Comparison of ENCODE assay signal across 12 cellular contexts in genomic region chr3:141380987-141381386, GRCh38. TPM values are rescaled to one million over a fixed set of nuclear protein-coding genes. Genes with fewer than 3 reads are reported as not detected.
DNase-seq lines count a peak whose midpoint lies in the region; ATAC-seq and TF ChIP-seq lines count a peak whose summit lies in the region.
"Had no signal": no experiment of that assay in that cellular context is flagged by ENCODE, and none has a peak within 500 bp of the region (broad histone marks: within the 10 kb centered on the region; RNA-seq: fewer than 3 reads in every experiment).

No MANE protein-coding gene starts in this region.

- no peaks in the 10 kb centered on the region for H3K9me3 Mint-ChIP-seq in stimulated activated effector memory CD8-positive, alpha-beta T cell treated with anti-CD3 and anti-CD28 coated beads, Interleukin-12 subunit alpha, Interleukin-12 subunit beta, amount 100 ng/mL, for 72 hours

- ATAC-seq in HG02571 (IDR thresholded peaks at IDR 0.05; ENCODE audit: unreplicated experiment): peak; percentile 37
- ATAC-seq in HG03520 (IDR thresholded peaks at IDR 0.05; ENCODE audit: unreplicated experiment): peak; percentile 40
- ATAC-seq in stimulated activated effector memory CD8-positive, alpha-beta T cell treated with anti-CD3 and anti-CD28 coated beads, Interleukin-12 subunit alpha, Interleukin-12 subunit beta, amount 100 ng/mL, for 72 hours: peak; percentile 33
- ATAC-seq: left cardiac atrium had no signal

- no peak overlapping the region for H3K27ac ChIP-seq in SJCRH30
- H3K27ac ChIP-seq: brain microvascular endothelial cell had no signal

- no peak overlapping the region for H3K4me3 Mint-ChIP-seq in stimulated activated effector memory CD8-positive, alpha-beta T cell treated with anti-CD3 and anti-CD28 coated beads, Interleukin-12 subunit alpha, Interleukin-12 subunit beta, amount 100 ng/mL, for 72 hours

- peak overlapping the region; percentile 94 for H3K27ac Mint-ChIP-seq in stimulated activated effector memory CD8-positive, alpha-beta T cell treated with anti-CD3 and anti-CD28 coated beads, Interleukin-12 subunit alpha, Interleukin-12 subunit beta, amount 100 ng/mL, for 72 hours

- peak; percentile 56 for TF ChIP-seq POLR2A in GM19099 (IDR thresholded peaks at IDR 0.05; ENCODE audit: extremely low read depth, insufficient read length, low read depth)

- no peaks in the 10 kb centered on the region for H3K27me3 ChIP-seq in SJCRH30
- H3K27me3 ChIP-seq: brain microvascular endothelial cell, esophagus squamous epithelium had no signal

- H3K4me1 Mint-ChIP-seq in stimulated activated effector memory CD8-positive, alpha-beta T cell treated with anti-CD3 and anti-CD28 coated beads, Interleukin-12 subunit alpha, Interleukin-12 subunit beta, amount 100 ng/mL, for 72 hours: peaks cover 44% of the 10 kb centered on the region

- H3K4me3 ChIP-seq in SJCRH30: no peak overlapping the region
- H3K4me3 ChIP-seq: esophagus squamous epithelium had no signal

- no peaks in the 10 kb centered on the region for H3K4me1 ChIP-seq in SJCRH30

- no peaks in the 10 kb centered on the region for H3K36me3 Mint-ChIP-seq in stimulated activated effector memory CD8-positive, alpha-beta T cell treated with anti-CD3 and anti-CD28 coated beads, Interleukin-12 subunit alpha, Interleukin-12 subunit beta, amount 100 ng/mL, for 72 hours

- no peaks in the 10 kb centered on the region for H3K9me3 ChIP-seq in SJCRH30 (replicated peaks)
- H3K9me3 ChIP-seq: esophagus squamous epithelium had no signal

- H3K36me3 ChIP-seq in SJCRH30: peaks cover 35% of the 10 kb centered on the region

- DNase-seq in stimulated activated effector memory CD8-positive, alpha-beta T cell treated with anti-CD3 and anti-CD28 coated beads, Interleukin-12 subunit alpha, Interleukin-12 subunit beta, amount 100 ng/mL, for 72 hours (ENCODE audit: low spot score in 2 of 2): no peak
- DNase-seq in HPDE6-E6E7 (ENCODE audit: extremely low spot score) (no peak), SJCRH30 (no peak), kidney glomerular epithelial cell (lab: John Stamatoyannopoulos, UW) (no peak)
- DNase-seq: brain microvascular endothelial cell, esophagus squamous epithelium, left cardiac atrium, NCI-H524, occipital lobe had no signal

RNA-seq across cellular contexts. Expression of gene ZBTB38, which starts 12.7 kb away (rescaled TPM):
- 36.1 and 36.4 TPM in 2 replicates for total RNA-seq in SJCRH30 (2014; rRNA removed; shearing (Covaris generic))
